8 cellular contexts compared by ENCODE assay signal in the genomic region with DNA sequence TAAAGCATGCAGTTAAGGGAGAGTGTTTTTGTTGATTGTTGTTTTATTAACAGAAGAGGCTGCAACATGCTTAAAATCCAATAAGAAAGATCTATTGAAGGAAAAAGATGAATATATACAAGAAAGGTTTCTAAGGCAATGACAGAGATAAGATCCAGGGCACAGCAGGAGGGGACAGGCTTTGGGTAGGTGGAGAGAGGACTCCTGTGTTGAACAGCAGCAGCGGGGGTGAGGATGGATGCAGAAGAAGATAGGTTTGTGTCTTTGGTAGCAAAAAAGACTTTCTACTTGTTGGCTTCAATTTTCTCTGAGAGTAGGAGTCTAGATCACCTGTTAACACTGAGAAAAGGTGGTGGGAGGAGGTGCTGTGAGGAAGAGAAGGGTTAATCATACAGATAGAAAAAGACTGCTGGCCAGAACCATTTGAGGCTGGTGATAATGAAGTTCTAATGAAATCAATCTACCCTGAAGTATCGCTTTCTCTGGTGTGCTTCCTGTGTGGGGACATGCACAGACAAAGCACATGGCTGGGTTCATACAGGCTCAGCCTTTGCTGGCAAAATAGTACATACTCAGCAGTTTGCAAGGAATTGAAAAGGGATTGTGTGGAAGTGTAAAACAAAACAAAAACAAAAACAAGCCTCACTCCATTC. TPM values are rescaled to one million over a fixed set of nuclear protein-coding genes. Genes with fewer than 3 reads are reported as not detected.
DNase-seq lines count a peak whose midpoint lies in the region; ATAC-seq and TF ChIP-seq lines count a peak whose summit lies in the region.

No MANE protein-coding gene starts in this region.

- H2BK12ac ChIP-seq in H9 (ENCODE audit: insufficient read length, low read depth, low read length) (no peak overlapping the region), mesenchymal stem cell (ENCODE audit: low read length in 2 of 2) (no peak overlapping the region)

- H3K4me3 ChIP-seq in KMS-11 (IDR thresholded peaks at IDR 0.05; ENCODE audit: insufficient read depth, low read depth, low read length) (no peak overlapping the region), mesenchymal stem cell (ENCODE audit: insufficient read depth in 1 of 2, low read depth in 1 of 2, low read length in 2 of 2) (no peak overlapping the region)

- H2BK5ac ChIP-seq in H9 (ENCODE audit: insufficient read length, low read length) = no peak overlapping the region
- H2BK5ac ChIP-seq in mesenchymal stem cell (ENCODE audit: low read depth, low read length, poor library complexity, severe bottlenecking) = no peak overlapping the region

- ATAC-seq in GM18907 (IDR thresholded peaks at IDR 0.05; ENCODE audit: unreplicated experiment) = peak; percentile 95

- H3K9me3 Mint-ChIP-seq in H9 = no peaks in the 10 kb centered on the region
- H3K9me3 Mint-ChIP-seq in activated T-cell treated with anti-CD3 and anti-CD28 coated beads, Interleukin-2, amount 50 U/mL, for 24 hours = no peaks in the 10 kb centered on the region

- no peak overlapping the region for H2BK20ac ChIP-seq in H9 (ENCODE audit: low read depth, low read length, poor library complexity, severe bottlenecking)

- H4K91ac ChIP-seq in H9 (ENCODE audit: insufficient read length, low read depth, low read length) = no peak overlapping the region
- H4K91ac ChIP-seq in mesenchymal stem cell (ENCODE audit: low read length) = no peak overlapping the region

- no peaks in the 10 kb centered on the region; the same call in 1 of the 2 replicates for H3K4me1 ChIP-seq in H9 (ENCODE audit: insufficient read depth, low read length)
- peaks cover 58% of the 10 kb centered on the region for H3K4me1 ChIP-seq in KMS-11 (ENCODE audit: low read depth, poor library complexity, severe bottlenecking)
- H3K4me1 ChIP-seq in mesenchymal stem cell (ENCODE audit: control insufficient read depth, insufficient read depth, low read depth, low read length) = peaks cover 5% of the 10 kb centered on the region

- H3K36me3 ChIP-seq in KMS-11 (ENCODE audit: insufficient read depth) = no peaks in the 10 kb centered on the region
- H3K36me3 ChIP-seq in mesenchymal stem cell (ENCODE audit: control insufficient read depth in 1 of 2, insufficient read depth in 2 of 2, low read depth in 1 of 2, low read length in 2 of 2) = peaks cover 0 to 19% of the 10 kb centered on the region in 2 experiments

- H3K4me2 ChIP-seq in H9 (ENCODE audit: insufficient read depth, insufficient read length, low read length) = no peak overlapping the region
- peak overlapping the region; percentile 30; the same call in 1 of the 2 replicates for H3K4me2 ChIP-seq in KMS-11
- H3K4me2 ChIP-seq in mesenchymal stem cell (ENCODE audit: low read length, poor library complexity, severe bottlenecking) = no peak overlapping the region

- DNase-seq in H9 (no peak), mesenchymal stem cell (no peak), HT-29 (ENCODE audit: low spot score) (no peak), RKO (ENCODE audit: low spot score) (no peak)
- DNase-seq in activated effector memory CD4-positive, alpha-beta T cell treated with Interleukin-2 at 50 U/mL for 16 hours = no peak
- DNase-seq in activated T-cell treated with anti-CD3 and anti-CD28 coated beads, Interleukin-2, amount 50 U/mL, for 24 hours = no peak

- H2BK120ac ChIP-seq in H9 (ENCODE audit: low read depth, low read length, poor library complexity, severe bottlenecking) = no peak overlapping the region
- no peak overlapping the region for H2BK120ac ChIP-seq in mesenchymal stem cell (ENCODE audit: low read depth, low read length)

- peaks cover 23 to 37% of the 10 kb centered on the region in 2 experiments for H3K4me1 Mint-ChIP-seq in H9
- H3K4me1 Mint-ChIP-seq in activated T-cell treated with anti-CD3 and anti-CD28 coated beads, Interleukin-2, amount 50 U/mL, for 24 hours (ENCODE audit: low read depth) = no peaks in the 10 kb centered on the region

- TF ChIP-seq CTCF in H9 (conservative IDR thresholded peaks at IDR 0.05) (no peak), KMS-11 (conservative IDR thresholded peaks at IDR 0.05; ENCODE audit: low read depth, low read length) (no peak)

- H3K23ac ChIP-seq in H9 (ENCODE audit: insufficient read length, low read depth, low read length) (no peak overlapping the region), mesenchymal stem cell (ENCODE audit: low read length in 2 of 2) (no peak overlapping the region)

- H2AFZ ChIP-seq in H9 (ENCODE audit: low read length) (no peak overlapping the region), KMS-11 (ENCODE audit: low read depth) (no peak overlapping the region), mesenchymal stem cell (ENCODE audit: low read depth, low read length) (no peak overlapping the region)

- no peaks in the 10 kb centered on the region for H3K27me3 Mint-ChIP-seq in H9 (ENCODE audit: low read depth)
- no peaks in the 10 kb centered on the region for H3K27me3 Mint-ChIP-seq in activated T-cell treated with anti-CD3 and anti-CD28 coated beads, Interleukin-2, amount 50 U/mL, for 24 hours

- H3K14ac ChIP-seq in H9 (ENCODE audit: insufficient read depth, low read length) (no peak overlapping the region), mesenchymal stem cell (ENCODE audit: low read length in 2 of 2) (no peak overlapping the region)

- WGBS in H9 (ENCODE audit: extremely low coverage, insufficient read length, low lambda C conversion rate) = no CpG with 5 or more reads among the region's 2 CpGs
- WGBS in mesenchymal stem cell = 85% methylated on average over 2 of the region's 2 CpGs

- H2BK15ac ChIP-seq in H9 (ENCODE audit: low read depth, low read length) (no peak overlapping the region), mesenchymal stem cell (ENCODE audit: low read depth, poor library complexity, severe bottlenecking) (no peak overlapping the region)

- no peaks in the 10 kb centered on the region for H3K79me1 ChIP-seq in H9 (ENCODE audit: insufficient read depth, low read depth, low read length, poor library complexity, severe bottlenecking)
- peaks cover 2% of the 10 kb centered on the region for H3K79me1 ChIP-seq in mesenchymal stem cell (replicated peaks; ENCODE audit: low read length, poor library complexity, severe bottlenecking)

- H3K79me2 ChIP-seq in H9 (ENCODE audit: insufficient read depth, low read length) (no peaks in the 10 kb centered on the region), KMS-11 (ENCODE audit: insufficient read depth, low read depth) (peaks cover 55% of the 10 kb centered on the region; the same call in 1 of the 2 replicates)

- no peak overlapping the region for H3K9ac ChIP-seq in H9 (ENCODE audit: extremely low read depth, insufficient read length, low read length)
- H3K9ac ChIP-seq in KMS-11 = no peak overlapping the region
- H3K9ac ChIP-seq in mesenchymal stem cell (ENCODE audit: low read length) = no peak overlapping the region

- H3K27ac ChIP-seq in H9 (ENCODE audit: insufficient read length, low read depth, low read length) (no peak overlapping the region), KMS-11 (peak overlapping the region; percentile 24; the same call in 1 of the 2 replicates), mesenchymal stem cell (ENCODE audit: low read length, poor library complexity, severe bottlenecking) (peak overlapping the region; percentile 35)

- H3T11ph ChIP-seq in H9 (ENCODE audit: low read length) = no peak overlapping the region

- no peak overlapping the region for H3K4me3 Mint-ChIP-seq in H9
- no peak overlapping the region for H3K4me3 Mint-ChIP-seq in activated T-cell treated with anti-CD3 and anti-CD28 coated beads, Interleukin-2, amount 50 U/mL, for 24 hours

- H3K27me3 ChIP-seq in H9 (ENCODE audit: insufficient read depth, low read length) = no peaks in the 10 kb centered on the region
- H3K27me3 ChIP-seq in KMS-11 (ENCODE audit: insufficient read depth, low read depth) = no peaks in the 10 kb centered on the region
- no peaks in the 10 kb centered on the region for H3K27me3 ChIP-seq in mesenchymal stem cell (ENCODE audit: control insufficient read depth in 1 of 2, insufficient read depth in 1 of 2, low read length in 2 of 2)

- no peak overlapping the region for H4K8ac ChIP-seq in H9 (replicated peaks; ENCODE audit: insufficient read length, low read depth, low read length)
- no peak overlapping the region for H4K8ac ChIP-seq in mesenchymal stem cell (ENCODE audit: low read length)

- H3K27ac Mint-ChIP-seq in H9 = peak overlapping the region in 2 of 3 experiments; percentile 3 to 5; a peak in 3 of 7 replicates
- no peak overlapping the region for H3K27ac Mint-ChIP-seq in activated T-cell treated with anti-CD3 and anti-CD28 coated beads, Interleukin-2, amount 50 U/mL, for 24 hours

- H3K4ac ChIP-seq in H9 (ENCODE audit: low read depth, low read length) (no peak overlapping the region), mesenchymal stem cell (ENCODE audit: low read depth in 1 of 2, low read length in 2 of 2) (peak overlapping the region in 1 of 2 experiments; percentile 73)

- no peak overlapping the region for H2AK5ac ChIP-seq in H9 (ENCODE audit: insufficient read length, low read length)
- no peak overlapping the region for H2AK5ac ChIP-seq in mesenchymal stem cell (ENCODE audit: low read length, severe bottlenecking)

- no peak overlapping the region for H3K56ac ChIP-seq in H9 (ENCODE audit: insufficient read length, low read depth, low read length)

- H3K9me3 ChIP-seq in H9 (ENCODE audit: control insufficient read depth, low read depth, low read length) (no peaks in the 10 kb centered on the region), mesenchymal stem cell (ENCODE audit: control insufficient read depth, low read length) (no peaks in the 10 kb centered on the region)

- H3K18ac ChIP-seq in H9 (ENCODE audit: insufficient read length, low read depth, low read length) (no peak overlapping the region), mesenchymal stem cell (ENCODE audit: low read depth in 1 of 2, low read length in 2 of 2) (no peak overlapping the region)

- no peaks in the 10 kb centered on the region for H3K36me3 Mint-ChIP-seq in H9 (ENCODE audit: insufficient read depth in 1 of 3, low read depth in 3 of 3)
- H3K36me3 Mint-ChIP-seq in activated T-cell treated with anti-CD3 and anti-CD28 coated beads, Interleukin-2, amount 50 U/mL, for 24 hours (ENCODE audit: low read depth) = no peaks in the 10 kb centered on the region

- H4K20me1 ChIP-seq in H9 (ENCODE audit: control insufficient read depth, insufficient read depth, insufficient read length) = no peaks in the 10 kb centered on the region
- H4K20me1 ChIP-seq in KMS-11 (ENCODE audit: insufficient read depth) = no peaks in the 10 kb centered on the region; the same call in 1 of the 2 replicates

- H3K23me2 ChIP-seq in H9 (ENCODE audit: insufficient read length, low read depth, low read length, poor library complexity, severe bottlenecking) = no peaks in the 10 kb centered on the region

- no peak overlapping the region for H4K5ac ChIP-seq in H9 (ENCODE audit: insufficient read length, low read depth, low read length)

RNA-seq across cellular contexts. Expression of a gene that starts 17.2 kb away (rescaled TPM):
- total RNA-seq in H9 (2021) = 85.1 and 91.9 TPM in 2 replicates
- polyA plus RNA-seq in mesenchymal stem cell (2013, experiment 1 of 2) = 35.4 TPM
- polyA plus RNA-seq in mesenchymal stem cell (2013, experiment 2 of 2) = 31.9 TPM
- total RNA-seq in HT-29 (2014; rRNA removed; shearing (Covaris generic)) = 32.8 and 33.5 TPM in 2 replicates
